Comparison of ENCODE assay signal across 8 cellular contexts in the genomic region with DNA sequence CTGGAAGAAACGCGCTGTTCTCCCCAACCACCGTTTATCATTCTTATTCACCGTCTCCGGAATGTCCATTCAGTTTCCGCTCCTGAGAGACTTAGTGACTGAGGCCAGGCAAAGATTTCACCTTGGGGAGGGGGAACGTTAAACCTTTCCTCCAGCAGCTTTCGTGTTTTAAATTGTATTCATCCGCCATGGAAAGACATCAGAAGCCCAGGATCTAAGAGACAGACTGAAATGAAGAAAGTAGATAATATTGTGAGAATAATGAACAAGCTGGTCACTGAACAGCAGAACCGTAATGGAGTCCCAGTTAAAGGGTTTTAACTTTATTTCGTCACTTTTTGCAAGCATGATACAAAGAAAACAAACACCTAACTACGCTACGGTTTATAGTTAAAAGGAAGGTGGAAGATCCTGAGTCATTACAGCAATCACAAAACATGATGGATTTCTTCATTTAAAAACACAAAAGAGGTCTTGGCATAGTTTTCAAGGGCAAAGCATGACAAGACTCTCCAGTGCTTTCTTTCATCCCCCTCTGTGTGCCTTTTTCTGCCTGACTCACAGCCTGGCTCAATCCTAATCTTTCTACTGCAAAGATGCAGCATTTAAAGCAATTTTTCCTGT. TPM values are rescaled to one million over a fixed set of nuclear protein-coding genes. Genes with fewer than 3 reads are reported as not detected.
DNase-seq lines count a peak whose midpoint lies in the region; ATAC-seq and TF ChIP-seq lines count a peak whose summit lies in the region.

No MANE protein-coding gene starts in this region.

- H3K4me1 Mint-ChIP-seq in activated B cell treated with CpG ODN at 0.5 μM for 24 hours, result peaks cover 27% of the 10 kb centered on the region

- POLR2A ChIA-PET in AG04449 (lab: Yijun Ruan, JAX), result interaction anchor here (0.5 to 1.0 kb wide), 4 partner anchors 9 to 408 kb away, joined by 3 to 5 read pairs (median 4); partner anchors contain the start of gene SCYL3
- POLR2A ChIA-PET in activated B cell treated with CpG ODN at 0.5 μM for 24 hours (lab: Charles Lee), result interaction anchor here (0.6 to 1.5 kb wide), 9 partner anchors 8 to 407 kb away, joined by 3 to 7 read pairs (median 3); partner anchors contain the start of genes BLZF1, NME7 and SCYL3

- H3K4me3 ChIP-seq in AG04449 (ENCODE audit: low read depth, low read length) (peak overlapping the region; percentile 78), gastroesophageal sphincter (peak overlapping the region; percentile 39 to 86)

- peak overlapping the region; percentile 94 to 100 (median 98) for H3K27ac ChIP-seq in gastroesophageal sphincter

- ATAC-seq in GM19035 (IDR thresholded peaks at IDR 0.05; ENCODE audit: unreplicated experiment), result peak; percentile 9
- no peak for ATAC-seq in activated B cell treated with CpG ODN at 0.5 μM for 24 hours (ENCODE audit: low read depth)
- ATAC-seq in gastroesophageal sphincter, result peak; percentile 1

- TF ChIP-seq CTCF in AG04449 (IDR thresholded peaks at IDR 0.05; ENCODE audit: insufficient read depth, low read length, missing control alignments) (no peak), activated B cell treated with CpG ODN at 0.5 μM for 24 hours (IDR thresholded peaks at IDR 0.05) (no peak), gastroesophageal sphincter (IDR thresholded peaks at IDR 0.05) (no peak)

- peaks cover 9% of the 10 kb centered on the region for H3K36me3 Mint-ChIP-seq in activated B cell treated with CpG ODN at 0.5 μM for 24 hours (ENCODE audit: low read depth)

- H3K9me3 ChIP-seq in gastroesophageal sphincter, result no peaks in the 10 kb centered on the region

- 0 to 15% methylated on average over 4 to 12 of the region's 13 CpGs for WGBS in gastroesophageal sphincter (ENCODE audit: low coverage in 1 of 2), 2 donors

- CTCF ChIA-PET in AG04449 (lab: Yijun Ruan, JAX) (interaction anchor here (0.8 to 2.8 kb wide), 3 partner anchors 12 to 60 kb away, joined by 3 to 11 read pairs (median 3); no protein-coding TSS in a partner anchor), activated B cell treated with CpG ODN at 0.5 μM for 24 hours (lab: Charles Lee) (interaction anchor here (0.9 kb wide), 2 partner anchors 14 to 60 kb away, joined by 3 to 5 read pairs; no protein-coding TSS in a partner anchor)

- peak overlapping the region; percentile 88 for H3K4me3 Mint-ChIP-seq in activated B cell treated with CpG ODN at 0.5 μM for 24 hours

- no peak for TF ChIP-seq POLR2A in gastroesophageal sphincter (IDR thresholded peaks at IDR 0.05)

- no peak for TF ChIP-seq EP300 in gastroesophageal sphincter (IDR thresholded peaks at IDR 0.05)

- intact Hi-C loops in activated B cell treated with CpG ODN at 0.5 μM for 24 hours (cut with micrococcal nuclease), result loop anchor here (1.0 to 10.0 kb wide), 12 partner anchors 101 to 1998 kb away; partner anchors contain the start of genes BLZF1, DCAF6, F5 and FMO4

- peaks cover 7 to 51% (median 13%) of the 10 kb centered on the region in 3 donors for H3K4me1 ChIP-seq in gastroesophageal sphincter

- H3K9me3 Mint-ChIP-seq in activated B cell treated with CpG ODN at 0.5 μM for 24 hours, result no peaks in the 10 kb centered on the region

- no peaks in the 10 kb centered on the region for H3K27me3 Mint-ChIP-seq in activated B cell treated with CpG ODN at 0.5 μM for 24 hours

- no peak for DNase-seq in AG04449 (ENCODE audit: low read depth, low spot score)
- no peak for DNase-seq in activated B cell treated with CpG ODN at 0.5 μM for 24 hours
- peak; percentile 86 for DNase-seq in renal cortical epithelial cell (ENCODE audit: low read depth)
- no peak for DNase-seq in GM19238 (ENCODE audit: insufficient read length, low spot score)
- no peak for DNase-seq in SW480 (ENCODE audit: low spot score)
- no peak for DNase-seq in GOT3 (lab: John Stamatoyannopoulos, UW)

- no peaks in the 10 kb centered on the region for H3K27me3 ChIP-seq in gastroesophageal sphincter

- no peaks in the 10 kb centered on the region for H3K36me3 ChIP-seq in gastroesophageal sphincter

- peak overlapping the region; percentile 82 for H3K27ac Mint-ChIP-seq in activated B cell treated with CpG ODN at 0.5 μM for 24 hours

RNA-seq across cellular contexts. Expression of gene SLC19A2, which starts 0.6 kb away (rescaled TPM):
- total RNA-seq in activated B cell treated with CpG ODN at 0.5 μM for 24 hours, result 3.0 and 3.6 TPM in 2 replicates
- total RNA-seq in gastroesophageal sphincter, result 10 to 100 TPM; 17.6 to 47.7 (median 25.9) TPM
- 11.9 and 29.9 TPM in 2 replicates for total RNA-seq in renal cortical epithelial cell

RNA-seq across cellular contexts. Expression of gene CCDC181, which starts 59.1 kb away (rescaled TPM):
- total RNA-seq in activated B cell treated with CpG ODN at 0.5 μM for 24 hours (not detected in 2 replicates), gastroesophageal sphincter (1 to 10 TPM; 1.2 to 2.6 (median 1.7) TPM), renal cortical epithelial cell (3.8 and 6.0 TPM in 2 replicates)
